Comparison of ENCODE assay signal across 8 cellular contexts in the genomic region with DNA sequence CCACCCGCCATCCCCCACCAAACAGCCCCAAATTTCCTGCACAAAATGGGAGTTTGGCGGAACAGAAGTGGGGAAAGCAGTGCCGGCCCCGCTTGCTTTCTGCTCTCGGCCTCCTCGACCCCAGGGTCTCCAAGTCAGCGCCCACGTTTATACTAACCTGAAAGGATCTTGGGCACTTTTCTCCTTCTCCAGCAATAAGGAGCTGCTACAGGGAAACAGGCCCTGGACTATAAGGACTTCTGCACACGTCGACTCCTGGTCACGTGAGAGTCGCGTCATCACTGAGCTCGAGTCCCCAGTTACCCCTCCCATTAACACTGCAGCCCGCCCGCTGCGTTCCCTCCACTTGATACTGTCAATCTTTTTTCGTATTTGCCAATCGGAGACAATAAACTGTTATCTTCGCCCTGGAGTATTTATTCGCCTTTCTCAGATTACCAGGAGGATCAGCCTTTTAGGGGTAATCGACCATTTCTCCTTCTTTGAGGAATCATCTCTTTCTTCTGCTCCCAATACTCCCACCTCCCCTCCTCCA. TPM values are rescaled to one million over a fixed set of nuclear protein-coding genes. Genes with fewer than 3 reads are reported as not detected.
A peak's percentile ranks its signal among the peaks of the same experiment; 100 is the strongest.
DNase-seq lines count a peak whose midpoint lies in the region; ATAC-seq, FAIRE-seq and TF ChIP-seq lines count a peak whose summit lies in the region.

A gene with protein sequence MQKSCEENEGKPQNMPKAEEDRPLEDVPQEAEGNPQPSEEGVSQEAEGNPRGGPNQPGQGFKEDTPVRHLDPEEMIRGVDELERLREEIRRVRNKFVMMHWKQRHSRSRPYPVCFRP (minus strand): TSS at position 235 of the 535 bp plus-strand sequence. CDS start 1,176 bp downstream, outside the sequence.

- no peaks in the 10 kb centered on the region for H3K79me2 ChIP-seq in HepG2 (ENCODE audit: insufficient read depth, low read length)

- DNase-seq in AG08396 (ENCODE audit: low spot score) (peak; percentile 67), NCI-H510A (lab: John Stamatoyannopoulos, UW) (peak; percentile 84), dermis microvascular lymphatic vessel endothelial cell (ENCODE audit: low read depth in 2 of 2) (peak; percentile 47 to 83), HepG2 (ENCODE audit: low spot score) (peak; percentile 53)
- peak; percentile 57 for DNase-seq in activated CD4-positive, alpha-beta T cell treated with anti-CD3 and anti-CD28 coated beads, Interleukin-2, amount 50 U/mL, for 1 hour
- peak; percentile 44 to 48 for DNase-seq in stimulated activated CD4-positive, alpha-beta T cell treated with anti-CD3 and anti-CD28 coated beads, Interleukin-2, amount 100 ng/mL, for 48 hours

- intact Hi-C loops in HepG2 (cut with micrococcal nuclease; ENCODE audit: unreplicated experiment), result no loop called here

- H3K4me3 ChIP-seq in HepG2 (replicated peaks in 1 of 3; ENCODE audit: insufficient read depth in 1 of 3, low read depth in 2 of 3, low read length in 3 of 3), result peak within 1 kb of the TSS; percentile 63 to 75 (median 68)

- no peak for TF ChIP-seq EP300 in HepG2 (IDR thresholded peaks at IDR 0.05; ENCODE audit: low read depth in 2 of 2, low read length in 2 of 2)
- no peak for TF ChIP-seq EP300 in HepG2 (CRISPR knock-in tag; IDR thresholded peaks at IDR 0.05; ENCODE audit: borderline replicate concordance)

- CTCF ChIA-PET in HepG2 (lab: Yijun Ruan, JAX; ENCODE audit: low intra/inter-chr PET ratio, low total read pairs), result no interaction called here

- peak; percentile 95 for FAIRE-seq in HepG2 (lab: Jason Lieb, UNC)

- no peak for TF ChIP-seq CTCF in HepG2 (CRISPR knock-in tag; IDR thresholded peaks at IDR 0.05)

- no peaks in the 10 kb centered on the region for H3K9me3 ChIP-seq in HepG2 (ENCODE audit: low read length)

- peaks cover 50% of the 10 kb centered on the region for H3K4me1 ChIP-seq in HepG2 (ENCODE audit: insufficient read depth, low read length)

- TF ChIP-seq POLR2A in HepG2 (IDR thresholded peaks at IDR 0.05; ENCODE audit: insufficient read depth in 1 of 2, low read depth in 2 of 2, low read length in 2 of 2), result peak; percentile 39 to 56; a peak in 2 of 4 replicates

- H3K27me3 ChIP-seq in HepG2 (ENCODE audit: control insufficient read depth in 1 of 2, insufficient read depth in 2 of 2, low read length in 2 of 2), result no peaks in the 10 kb centered on the region

- ATAC-seq in GM19035 (IDR thresholded peaks at IDR 0.05; ENCODE audit: unreplicated experiment), result peak; percentile 97
- peak; percentile 95 for ATAC-seq in HG03354 (IDR thresholded peaks at IDR 0.05; ENCODE audit: poor library complexity, severe bottlenecking, unreplicated experiment)
- ATAC-seq in HepG2, result peak; percentile 84

- WGBS in HepG2 (ENCODE audit: low lambda C conversion rate), result 0% methylated on average over 13 of the region's 22 CpGs

- no TSS peak for BruUV-seq in HepG2 (replicated peaks; lab: Mats Ljungman, UMichigan)

- TF ChIP-seq RAD21 in HepG2 (CRISPR knock-in tag; IDR thresholded peaks at IDR 0.05), result no peak

- in situ Hi-C loops in HepG2 (cut with HindIII; ENCODE audit: extremely low pct_ligation_motif_present, low pct_unique_long_range_greater_than_20kb), result no loop called here

- no peaks in the 10 kb centered on the region for H4K20me1 ChIP-seq in HepG2 (ENCODE audit: insufficient read depth, low read length)

- peak within 1 kb of the TSS; percentile 78 for H2AFZ ChIP-seq in HepG2 (ENCODE audit: low read length)

- peak within 1 kb of the TSS; percentile 79 for H3K27ac ChIP-seq in HepG2 (ENCODE audit: extremely low read length, insufficient read depth, low read length)

- H3K4me2 ChIP-seq in HepG2 (ENCODE audit: low read depth, low read length), result peak within 1 kb of the TSS; percentile 82

- H3K9ac ChIP-seq in HepG2 (ENCODE audit: insufficient read depth, low read depth, low read length), result peak within 1 kb of the TSS; percentile 77

- POLR2A ChIA-PET in HepG2 (lab: Yijun Ruan, JAX), result no interaction called here

- H3K36me3 ChIP-seq in HepG2 (replicated peaks in 1 of 2; ENCODE audit: control insufficient read depth in 1 of 2, insufficient read depth in 2 of 2, low read length in 2 of 2), result no peaks in the 10 kb centered on the region

TF ChIP-seq in HepG2, 621 proteins besides CTCF, POLR2A, EP300 and RAD21 (continues in another document):
- peak; percentile 78 for TF ChIP-seq CREB1 (IDR thresholded peaks at IDR 0.05)
- peak; percentile 83 for TF ChIP-seq CREB1 (CRISPR knock-in tag; IDR thresholded peaks at IDR 0.05)
- no peak for TF ChIP-seq MIXL1 (CRISPR knock-in tag; IDR thresholded peaks at IDR 0.05)
- TF ChIP-seq CREM (IDR thresholded peaks at IDR 0.05), result peak; percentile 71
- TF ChIP-seq CREM (CRISPR knock-in tag; IDR thresholded peaks at IDR 0.05), result no peak
- TF ChIP-seq SAP130 (CRISPR knock-in tag; IDR thresholded peaks at IDR 0.05; ENCODE audit: low read depth), result peak; percentile 23
- TF ChIP-seq AKAP8 (CRISPR knock-in tag; IDR thresholded peaks at IDR 0.05), result no peak
- TF ChIP-seq ZFP90 (CRISPR knock-in tag; IDR thresholded peaks at IDR 0.05; ENCODE audit: borderline replicate concordance), result no peak
- TF ChIP-seq POLR2G (IDR thresholded peaks at IDR 0.05; ENCODE audit: low read depth, low read length), result peak; percentile 50; the same call in 1 of the 2 replicates
- TF ChIP-seq FOXK2 (IDR thresholded peaks at IDR 0.05), result no peak
- TF ChIP-seq PHF5A (CRISPR knock-in tag; IDR thresholded peaks at IDR 0.05; ENCODE audit: low read depth, unreplicated experiment), result no peak
- TF ChIP-seq ZNF556 (CRISPR knock-in tag; IDR thresholded peaks at IDR 0.05; ENCODE audit: borderline replicate concordance), result no peak
- TF ChIP-seq, protein P1, sequence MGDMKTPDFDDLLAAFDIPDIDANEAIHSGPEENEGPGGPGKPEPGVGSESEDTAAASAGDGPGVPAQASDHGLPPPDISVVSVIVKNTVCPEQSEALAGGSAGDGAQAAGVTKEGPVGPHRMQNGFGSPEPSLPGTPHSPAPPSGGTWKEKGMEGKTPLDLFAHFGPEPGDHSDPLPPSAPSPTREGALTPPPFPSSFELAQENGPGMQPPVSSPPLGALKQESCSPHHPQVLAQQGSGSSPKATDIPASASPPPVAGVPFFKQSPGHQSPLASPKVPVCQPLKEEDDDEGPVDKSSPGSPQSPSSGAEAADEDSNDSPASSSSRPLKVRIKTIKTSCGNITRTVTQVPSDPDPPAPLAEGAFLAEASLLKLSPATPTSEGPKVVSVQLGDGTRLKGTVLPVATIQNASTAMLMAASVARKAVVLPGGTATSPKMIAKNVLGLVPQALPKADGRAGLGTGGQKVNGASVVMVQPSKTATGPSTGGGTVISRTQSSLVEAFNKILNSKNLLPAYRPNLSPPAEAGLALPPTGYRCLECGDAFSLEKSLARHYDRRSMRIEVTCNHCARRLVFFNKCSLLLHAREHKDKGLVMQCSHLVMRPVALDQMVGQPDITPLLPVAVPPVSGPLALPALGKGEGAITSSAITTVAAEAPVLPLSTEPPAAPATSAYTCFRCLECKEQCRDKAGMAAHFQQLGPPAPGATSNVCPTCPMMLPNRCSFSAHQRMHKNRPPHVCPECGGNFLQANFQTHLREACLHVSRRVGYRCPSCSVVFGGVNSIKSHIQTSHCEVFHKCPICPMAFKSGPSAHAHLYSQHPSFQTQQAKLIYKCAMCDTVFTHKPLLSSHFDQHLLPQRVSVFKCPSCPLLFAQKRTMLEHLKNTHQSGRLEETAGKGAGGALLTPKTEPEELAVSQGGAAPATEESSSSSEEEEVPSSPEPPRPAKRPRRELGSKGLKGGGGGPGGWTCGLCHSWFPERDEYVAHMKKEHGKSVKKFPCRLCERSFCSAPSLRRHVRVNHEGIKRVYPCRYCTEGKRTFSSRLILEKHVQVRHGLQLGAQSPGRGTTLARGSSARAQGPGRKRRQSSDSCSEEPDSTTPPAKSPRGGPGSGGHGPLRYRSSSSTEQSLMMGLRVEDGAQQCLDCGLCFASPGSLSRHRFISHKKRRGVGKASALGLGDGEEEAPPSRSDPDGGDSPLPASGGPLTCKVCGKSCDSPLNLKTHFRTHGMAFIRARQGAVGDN (CRISPR knock-in tag; IDR thresholded peaks at IDR 0.05), result peak; percentile 23; the same call in 1 of the 2 replicates
- TF ChIP-seq ZFP37 (CRISPR knock-in tag; IDR thresholded peaks at IDR 0.05; ENCODE audit: borderline replicate concordance), result no peak
- TF ChIP-seq NFYC (CRISPR knock-in tag; IDR thresholded peaks at IDR 0.05), result no peak
- TF ChIP-seq ATF1 (CRISPR knock-in tag; IDR thresholded peaks at IDR 0.05), result peak; percentile 73
- peak; percentile 50; the same call in 1 of the 2 replicates for TF ChIP-seq PHF8 (CRISPR knock-in tag; IDR thresholded peaks at IDR 0.05)

RNA-seq across cellular contexts. Expression of the gene that starts here (rescaled TPM):
- total RNA-seq in dermis microvascular lymphatic vessel endothelial cell (51.7 and 53.5 TPM in 2 replicates), HepG2 (2016; rRNA removed; fragmentation: Illumina TruSeq; extraction: Trizol) (40.8 and 60.5 TPM in 2 replicates)
- total RNA-seq in HepG2 (2016; cell fraction: cytosol; rRNA removed; fragmentation: Illumina TruSeq; extraction: Trizol; ENCODE audit: low read depth), result 13.3 and 13.6 TPM in 2 replicates
- 40.2 and 68.3 TPM in 2 replicates for total RNA-seq in HepG2 (2016; cell fraction: insoluble cytoplasmic fraction; rRNA removed; fragmentation: Illumina TruSeq; extraction: Trizol)
- total RNA-seq in HepG2 (2016; cell fraction: membrane; rRNA removed; fragmentation: Illumina TruSeq; extraction: Trizol), result 25.7 and 27.8 TPM in 2 replicates
- 16.3 and 17.0 TPM in 2 replicates for total RNA-seq in HepG2 (2016; cell fraction: nucleus; rRNA removed; fragmentation: Illumina TruSeq; extraction: Trizol)
- polyA plus RNA-seq in HepG2 (2011; rRNA removed), result 12.7 and 20.0 TPM in 2 replicates
- 6.7 and 14.0 TPM in 2 replicates for polyA plus RNA-seq in HepG2 (2011; cell fraction: cytosol; rRNA removed)
- 1.8 and 3.1 TPM in 2 replicates for polyA plus RNA-seq in HepG2 (2011; cell fraction: nucleus; rRNA removed)
- polyA plus RNA-seq in HepG2 (2012), result 31.9 and 55.7 TPM in 2 replicates
- 12.4 and 13.5 TPM in 2 replicates for polyA plus RNA-seq in HepG2 (2016; cell fraction: cytosol; fragmentation: Illumina TruSeq; extraction: Trizol; ENCODE audit: low read depth)
- polyA plus RNA-seq in HepG2 (2016; cell fraction: insoluble cytoplasmic fraction; fragmentation: Illumina TruSeq; extraction: Trizol; ENCODE audit: low read depth), result 76.0 and 88.5 TPM in 2 replicates
- polyA plus RNA-seq in HepG2 (2016; cell fraction: membrane; fragmentation: Illumina TruSeq; extraction: Trizol; ENCODE audit: low read depth), result 25.8 and 26.0 TPM in 2 replicates
- 25.8 and 26.9 TPM in 2 replicates for polyA plus RNA-seq in HepG2 (2016; cell fraction: nucleus; fragmentation: Illumina TruSeq; extraction: Trizol; ENCODE audit: insufficient read depth, low read depth)
- polyA minus RNA-seq in HepG2 (2011; rRNA and poly(A)+ RNA removed; ENCODE audit: low replicate concordance), result 1.7 and 2.6 TPM in 2 replicates
- polyA minus RNA-seq in HepG2 (2011; cell fraction: cytosol; rRNA and poly(A)+ RNA removed), result 8.1 and 9.1 TPM in 2 replicates
- 5.2 and 6.5 TPM in 2 replicates for polyA minus RNA-seq in HepG2 (2011; cell fraction: nucleus; rRNA and poly(A)+ RNA removed)

Comparison
In these comparisons a context has a peak if more than half of its experiments do, and no peak if none do; other contexts are left out.
1. Peak in every context shown above with its lines: DNase-seq, ATAC-seq, H3K4me3 ChIP-seq and H3K27ac ChIP-seq.